ENCODE assay signal across 21 cellular contexts in genomic region chr4:140764785-140765392, GRCh38. TPM values are rescaled to one million over a fixed set of nuclear protein-coding genes. Genes with fewer than 3 reads are reported as not detected.
DNase-seq lines count a peak whose midpoint lies in the region; ATAC-seq, FAIRE-seq and TF ChIP-seq lines count a peak whose summit lies in the region.
"Had no signal": no experiment of that assay in that cellular context is flagged by ENCODE, and none has a peak within 500 bp of the region (broad histone marks: within the 10 kb centered on the region; RNA-seq: fewer than 3 reads in every experiment).

No MANE protein-coding gene starts in this region.

- no peak overlapping the region for H3K14ac ChIP-seq in H1 (ENCODE audit: insufficient read length)

- no peaks in the 10 kb centered on the region for H3K79me2 ChIP-seq in H1 (ENCODE audit: control insufficient read depth in 1 of 2, insufficient read depth in 2 of 2, low read length in 2 of 2)

- 88% methylated on average over 7 of the region's 7 CpGs; no CpG with 5 or more reads in 1 of the 2 experiments for WGBS in H1 (ENCODE audit: extremely low coverage in 1 of 2, insufficient coverage in 1 of 2, insufficient read length in 1 of 2, insufficient replicate concordance in 2 of 2, low coverage in 1 of 2, low lambda C conversion rate in 2 of 2, missing lambda C conversion rate in 1 of 2), 2 experiments
- 30 to 31% methylated on average over 7 of the region's 7 CpGs for WGBS in pancreas, 2 donors

- no peak for TF ChIP-seq POLR2A in H1 (IDR thresholded peaks at IDR 0.05; ENCODE audit: control extremely low read depth in 1 of 2, low read depth in 2 of 2, low read length in 2 of 2)

- H3K27ac ChIP-seq in HEK293 (ENCODE audit: extremely low read depth, low read depth, low read length) (no peak overlapping the region), H1 (ENCODE audit: low read depth, low read length) (no peak overlapping the region), pancreas (peak overlapping the region in 2 of 4 donors; percentile 22 to 35)
- H3K27ac ChIP-seq: neutrophil had no signal

- ATAC-seq in pancreas (peak; percentile 96 to 98 (median 96)), GM18868 (IDR thresholded peaks at IDR 0.05; ENCODE audit: unreplicated experiment) (no peak), GM21528 (IDR thresholded peaks at IDR 0.05; ENCODE audit: low FRiP score, unreplicated experiment) (no peak)
- no peak for ATAC-seq in activated T-helper 17 cell treated with anti-CD3 and anti-CD28 coated beads, Interleukin-2, amount 50 U/mL, for 72 hours (replicated peaks)
- ATAC-seq: Panc1 had no signal

- no peak overlapping the region for H3K27ac Mint-ChIP-seq in activated T-helper 17 cell treated with anti-CD3 and anti-CD28 coated beads, Interleukin-2, amount 50 U/mL, for 72 hours
- H3K27ac Mint-ChIP-seq in Calu3 (ENCODE audit: unreplicated experiment): no peak overlapping the region
- H3K27ac Mint-ChIP-seq: activated naive CD4-positive, alpha-beta T cell treated with anti-CD3 and anti-CD28 coated beads for 36 hours; stimulated activated naive CD8-positive, alpha-beta T cell treated with anti-CD3 and anti-CD28 coated beads, Interleukin-15, Interleukin-2, amounts not matched to agents 100 ng/mL and 50 ng/mL, for 24 hours had no signal

- H2BK120ac ChIP-seq in H1 (replicated peaks; ENCODE audit: low read depth, low read length): no peak overlapping the region

- H3K36me3 ChIP-seq in HEK293 (ENCODE audit: control insufficient read depth in 2 of 2, insufficient read depth in 1 of 2, low read length in 2 of 2): no peaks in the 10 kb centered on the region
- H3K36me3 ChIP-seq in H1 (ENCODE audit: control insufficient read depth in 2 of 4, insufficient read depth in 4 of 4, low read length in 3 of 4): no peaks in the 10 kb centered on the region
- no peaks in the 10 kb centered on the region for H3K36me3 ChIP-seq in pancreas
- H3K36me3 ChIP-seq: neutrophil had no signal

- no peaks in the 10 kb centered on the region for H3K9me3 Mint-ChIP-seq in activated T-helper 17 cell treated with anti-CD3 and anti-CD28 coated beads, Interleukin-2, amount 50 U/mL, for 72 hours
- H3K9me3 Mint-ChIP-seq in Calu3 (ENCODE audit: low read depth, unreplicated experiment): no peaks in the 10 kb centered on the region
- H3K9me3 Mint-ChIP-seq: activated naive CD4-positive, alpha-beta T cell treated with anti-CD3 and anti-CD28 coated beads for 36 hours; stimulated activated naive CD8-positive, alpha-beta T cell treated with anti-CD3 and anti-CD28 coated beads, Interleukin-15, Interleukin-2, amounts not matched to agents 100 ng/mL and 50 ng/mL, for 24 hours had no signal

- TF ChIP-seq CTCF in HEK293 (tag by site-specific recombination; IDR thresholded peaks at IDR 0.05): no peak
- no peak for TF ChIP-seq CTCF in H1 (IDR thresholded peaks at IDR 0.05; ENCODE audit: control extremely low read depth in 1 of 3, insufficient read depth in 1 of 3, low read depth in 1 of 3, low read length in 3 of 3)
- TF ChIP-seq CTCF in pancreas (IDR thresholded peaks at IDR 0.05): no peak
- no peak for TF ChIP-seq CTCF in Calu3 (IDR thresholded peaks at IDR 0.05; ENCODE audit: unreplicated experiment)

- no peak overlapping the region for H2BK15ac ChIP-seq in H1 (ENCODE audit: low read length)

- H3K9ac ChIP-seq in H1 (replicated peaks in 1 of 4; ENCODE audit: extremely low read depth in 1 of 4, low read depth in 3 of 4, low read length in 3 of 4): no peak overlapping the region

- no peak overlapping the region for H3K4me3 ChIP-seq in HEK293 (ENCODE audit: low read depth, low read length)
- no peak overlapping the region for H3K4me3 ChIP-seq in H1 (ENCODE audit: extremely low read depth in 1 of 4, insufficient read depth in 2 of 4, low read depth in 3 of 4, low read length in 4 of 4)
- peak overlapping the region in 3 of 4 donors; percentile 10 to 31 (median 23) for H3K4me3 ChIP-seq in pancreas

- H2AK5ac ChIP-seq in H1 (ENCODE audit: low read depth, low read length): no peak overlapping the region

- no peak overlapping the region for H3K56ac ChIP-seq in H1 (replicated peaks; ENCODE audit: insufficient read length, low read depth, low read length)

- no peak overlapping the region for H4K8ac ChIP-seq in H1 (ENCODE audit: extremely low read depth, insufficient read depth, low read length)

- no peak overlapping the region for H3K4me2 ChIP-seq in H1 (ENCODE audit: insufficient read depth in 1 of 2, low read depth in 2 of 2, low read length in 2 of 2)

- CTCF ChIA-PET in HEK293 (lab: Yijun Ruan, JAX) (interaction anchor here (0.6 kb wide), 1 partner anchor 673 kb away, joined by 4 read pairs; no protein-coding TSS in a partner anchor), H1 (lab: Charles Lee; ENCODE audit: partially characterized antibody) (interaction anchor here (0.6 to 1.2 kb wide), 4 partner anchors 12 to 155 kb away, joined by 3 read pairs; no protein-coding TSS in a partner anchor), Calu3 (lab: Charles Lee) (no interaction called here)

- DNase-seq in EH (ENCODE audit: low read depth) (peak; percentile 8), H1 (ENCODE audit: low read depth in 1 of 2, low spot score in 2 of 2) (no peak), pancreas (peak in 4 of 6 donors; percentile 64 to 87 (median 82)), Calu3 (no peak)
- DNase-seq: activated CD4-positive, alpha-beta T cell treated with anti-CD3 and anti-CD28 coated beads, Interleukin-2, amount 50 U/mL, for 1 hour; activated naive CD4-positive, alpha-beta T cell treated with anti-CD3 and anti-CD28 coated beads for 36 hours; hypothalamus; kidney glomerular epithelial cell; NCI-H1436 treated with DMSO at 0.1 percent for 48 hours; NCI-H748 treated with DMSO at 0.1 percent for 48 hours had no signal

- no peak overlapping the region for H4K91ac ChIP-seq in H1 (replicated peaks; ENCODE audit: insufficient read length, low read length)

- H3K27me3 ChIP-seq in H1 (replicated peaks in 1 of 4; ENCODE audit: control insufficient read depth in 3 of 4, extremely low read depth in 1 of 4, insufficient read depth in 3 of 4, low read length in 3 of 4) (no peaks in the 10 kb centered on the region; a peak in 1 of 7 replicates), pancreas (no peaks in the 10 kb centered on the region)

- no peaks in the 10 kb centered on the region for H3K9me3 ChIP-seq in HEK293 (ENCODE audit: control insufficient read depth, insufficient read depth, low read depth, low read length)
- H3K9me3 ChIP-seq in H1 (ENCODE audit: insufficient read depth in 2 of 2, low read depth in 1 of 2, low read length in 1 of 2): no peaks in the 10 kb centered on the region
- no peaks in the 10 kb centered on the region for H3K9me3 ChIP-seq in pancreas
- H3K9me3 ChIP-seq: neutrophil had no signal

- POLR2A ChIA-PET in HEK293 (lab: Yijun Ruan, JAX) (interaction anchor here (0.8 kb wide), 1 partner anchor 8 kb away, joined by 3 read pairs; no protein-coding TSS in a partner anchor), H1 (lab: Charles Lee; ENCODE audit: partially characterized antibody) (no interaction called here)

- no peaks in the 10 kb centered on the region for H3K79me1 ChIP-seq in H1 (ENCODE audit: low read depth, low read length)

- TF ChIP-seq RAD21 in H1 (IDR thresholded peaks at IDR 0.05 in 1 of 2, conservative IDR thresholded peaks at IDR 0.05 in 1 of 2; ENCODE audit: low read depth in 2 of 2, low read length in 2 of 2): no peak

- H4K5ac ChIP-seq in H1 (ENCODE audit: insufficient read length, low read depth, low read length): no peak overlapping the region

- no peak overlapping the region for H2BK20ac ChIP-seq in H1 (ENCODE audit: low read length)

- H2BK5ac ChIP-seq in H1 (ENCODE audit: low read depth, low read length): no peak overlapping the region

- H2BK12ac ChIP-seq in H1 (ENCODE audit: low read depth, low read length): no peak overlapping the region

- H3K4ac ChIP-seq in H1 (replicated peaks; ENCODE audit: insufficient read length, low read depth, low read length): no peak overlapping the region

- H3K23ac ChIP-seq in H1 (ENCODE audit: insufficient read length): no peak overlapping the region

- peaks cover 2% of the 10 kb centered on the region; the same call in 1 of the 2 replicates for H3K4me1 ChIP-seq in HEK293 (ENCODE audit: control insufficient read depth, insufficient read depth, low read length)
- no peaks in the 10 kb centered on the region for H3K4me1 ChIP-seq in H1 (replicated peaks in 1 of 4; ENCODE audit: control insufficient read depth in 3 of 4, insufficient read depth in 4 of 4, low read length in 3 of 4)
- H3K4me1 ChIP-seq in pancreas: peaks cover 0 to 6% (median 3%) of the 10 kb centered on the region in 3 donors

- no TSS peak for BruUV-seq in Calu3 (replicated peaks; lab: Mats Ljungman, UMichigan)

- no peaks in the 10 kb centered on the region for H3K36me3 Mint-ChIP-seq in activated T-helper 17 cell treated with anti-CD3 and anti-CD28 coated beads, Interleukin-2, amount 50 U/mL, for 72 hours (ENCODE audit: low read depth)
- H3K36me3 Mint-ChIP-seq in Calu3 (ENCODE audit: insufficient read depth, unreplicated experiment): no peaks in the 10 kb centered on the region

- peaks cover 0 to 1% of the 10 kb centered on the region in 2 experiments for H4K20me1 ChIP-seq in H1 (replicated peaks in 1 of 2; ENCODE audit: control insufficient read depth in 1 of 2, insufficient read depth in 2 of 2, low read length in 2 of 2)

- H3K27me3 Mint-ChIP-seq in activated T-helper 17 cell treated with anti-CD3 and anti-CD28 coated beads, Interleukin-2, amount 50 U/mL, for 72 hours: peaks cover 13% of the 10 kb centered on the region
- no peaks in the 10 kb centered on the region for H3K27me3 Mint-ChIP-seq in Calu3 (ENCODE audit: unreplicated experiment)
- H3K27me3 Mint-ChIP-seq: stimulated activated naive CD8-positive, alpha-beta T cell treated with anti-CD3 and anti-CD28 coated beads, Interleukin-15, Interleukin-2, amounts not matched to agents 100 ng/mL and 50 ng/mL, for 24 hours had no signal

- TF ChIP-seq EP300 in H1 (IDR thresholded peaks at IDR 0.05; ENCODE audit: borderline replicate concordance in 1 of 2, low read depth in 2 of 2, low read length in 2 of 2): no peak

- H3K18ac ChIP-seq in H1 (ENCODE audit: extremely low read depth, low read length): no peak overlapping the region

- FAIRE-seq in H1 (lab: Jason Lieb, UNC): peak; percentile 32
- FAIRE-seq in pancreas (lab: Jason Lieb, UNC): no peak
- FAIRE-seq: astrocyte, colon, TTC549, urothelium cell line had no signal

- no peak overlapping the region for H2AFZ ChIP-seq in H1 (ENCODE audit: low read length)

- H3K4me3 Mint-ChIP-seq in activated T-helper 17 cell treated with anti-CD3 and anti-CD28 coated beads, Interleukin-2, amount 50 U/mL, for 72 hours: no peak overlapping the region
- no peak overlapping the region for H3K4me3 Mint-ChIP-seq in Calu3 (ENCODE audit: low read depth, unreplicated experiment)
- H3K4me3 Mint-ChIP-seq: activated naive CD4-positive, alpha-beta T cell treated with anti-CD3 and anti-CD28 coated beads for 36 hours; stimulated activated naive CD8-positive, alpha-beta T cell treated with anti-CD3 and anti-CD28 coated beads, Interleukin-15, Interleukin-2, amounts not matched to agents 100 ng/mL and 50 ng/mL, for 24 hours had no signal

- no peaks in the 10 kb centered on the region; the same call in 1 of the 2 replicates for H3K23me2 ChIP-seq in H1 (ENCODE audit: low read depth, low read length)

- no peaks in the 10 kb centered on the region for H3K4me1 Mint-ChIP-seq in activated T-helper 17 cell treated with anti-CD3 and anti-CD28 coated beads, Interleukin-2, amount 50 U/mL, for 72 hours
- H3K4me1 Mint-ChIP-seq in Calu3 (ENCODE audit: low read depth, unreplicated experiment): peaks cover 7% of the 10 kb centered on the region

- intact Hi-C loops in pancreas (cut with DNase I) (no loop called here), Calu3 (cut with micrococcal nuclease; ENCODE audit: unreplicated experiment) (no loop called here)

RNA-seq across cellular contexts. Expression of gene TBC1D9, which starts 8.7 kb away (rescaled TPM):
- 1.0 and 1.2 TPM in 2 replicates for total RNA-seq in H1 (2021; fragmentation: NEBNext Ultra II Directional; extraction: Animal tissue kit (Norgen Biotek cat#: 25700))
- polyA plus RNA-seq in H1 (2011; rRNA removed) (0.58 and 0.94 TPM in 2 replicates), pancreas (10 to 100 TPM in 1 of 2 donors, 1 to 10 TPM in 1; 5.3 to 13.0 TPM)
- polyA plus RNA-seq in H1 (2011; cell fraction: cytosol; rRNA removed): 0.65 TPM
- 0.84 TPM for polyA plus RNA-seq in H1 (2011; cell fraction: nucleus; rRNA removed)
- 0.97 to 1.9 TPM (median 1.1 TPM) in 4 replicates for polyA plus RNA-seq in H1 (2012, experiment 1 of 2)
- polyA plus RNA-seq in H1 (2012, experiment 2 of 2): 0.12 TPM
- 0.20 TPM for polyA plus RNA-seq in H1 (2013, experiment 1 of 2)
- polyA plus RNA-seq in H1 (2013, experiment 2 of 2): 0.24 TPM
- polyA minus RNA-seq in H1 (2011; rRNA and poly(A)+ RNA removed): 2.1 and 5.3 TPM in 2 replicates
- 1.5 TPM for polyA minus RNA-seq in H1 (2011; cell fraction: cytosol; rRNA and poly(A)+ RNA removed)
- 3.4 TPM for polyA minus RNA-seq in H1 (2011; cell fraction: nucleus; rRNA and poly(A)+ RNA removed)
- total RNA-seq in pancreas (10 to 100 TPM in 2 of 6 donors, 1 to 10 TPM in 4; 8.2 to 17.9 (median 9.8) TPM), Calu3 (2022) (7.5 and 9.4 TPM in 2 replicates)
- total RNA-seq in activated T-helper 17 cell treated with anti-CD3 and anti-CD28 coated beads, Interleukin-2, amount 50 U/mL, for 72 hours: under 1 TPM in 1 of 2 donors, not detected in 1; 0.05 TPM

Comparison
In these comparisons a context has a peak if more than half of its experiments do, and no peak if none do; other contexts are left out.
1. DNase-seq: peak in EH (single experiment) and pancreas (4 of 6); none in H1 (0 of 2) and Calu3 (single experiment).
2. H3K4me3 ChIP-seq: peak in pancreas (3 of 4); none in HEK293 (single experiment) and H1 (0 of 4).
3. ATAC-seq: peak in pancreas (4 of 4); none in GM18868 (single experiment), activated T-helper 17 cell treated with anti-CD3 and anti-CD28 coated beads, Interleukin-2, amount 50 U/mL, for 72 hours (single experiment) and GM21528 (single experiment).